16 cellular contexts compared by ENCODE assay signal in genomic region chr2:128521482-128521881, GRCh38.
DNase-seq lines count a peak whose midpoint lies in the region; ATAC-seq and TF ChIP-seq lines count a peak whose summit lies in the region.
"Had no signal": no experiment of that assay in that cellular context is flagged by ENCODE, and none has a peak within 500 bp of the region (broad histone marks: within the 10 kb centered on the region; RNA-seq: fewer than 3 reads in every experiment).

No MANE protein-coding gene starts in this region.

- H3K9me3 ChIP-seq in IMR-90 (ENCODE audit: control insufficient read depth, insufficient read depth, low read length) (no peaks in the 10 kb centered on the region; the same call in 1 of the 2 replicates), SJCRH30 (replicated peaks) (no peaks in the 10 kb centered on the region), neuronal stem cell (replicated peaks in 1 of 2; ENCODE audit: control insufficient read depth in 2 of 2, insufficient read depth in 1 of 2, low read depth in 1 of 2, low read length in 2 of 2) (peaks cover 0 to 8% of the 10 kb centered on the region in 2 donors)

- H4K91ac ChIP-seq in IMR-90 (ENCODE audit: insufficient read depth, low read depth, low read length) (no peak overlapping the region), neuronal stem cell (ENCODE audit: low read depth, low read length, poor library complexity) (no peak overlapping the region)

- H3K27ac ChIP-seq in IMR-90 (ENCODE audit: insufficient read depth, low read length) = no peak overlapping the region
- H3K27ac ChIP-seq in SJCRH30 = peak overlapping the region; percentile 11; the same call in 1 of the 2 replicates
- no peak overlapping the region for H3K27ac ChIP-seq in neuronal stem cell (replicated peaks; ENCODE audit: low read length)
- H3K27ac ChIP-seq: HL-60 had no signal

- TF ChIP-seq RAD21 in IMR-90 (IDR thresholded peaks at IDR 0.05; ENCODE audit: low read length) = no peak

- H3K79me1 ChIP-seq in IMR-90 (ENCODE audit: low read depth in 1 of 2, low read length in 2 of 2) (no peaks in the 10 kb centered on the region), neuronal stem cell (ENCODE audit: low read depth, low read length) (no peaks in the 10 kb centered on the region)

- H3K27me3 ChIP-seq in IMR-90 (ENCODE audit: control insufficient read depth, insufficient read depth, low read length) (no peaks in the 10 kb centered on the region; the same call in 1 of the 2 replicates), SJCRH30 (no peaks in the 10 kb centered on the region), neuronal stem cell (ENCODE audit: control insufficient read depth in 3 of 3, insufficient read depth in 3 of 3, low read depth in 1 of 3, low read length in 3 of 3) (no peaks in the 10 kb centered on the region)

- no peaks in the 10 kb centered on the region for H3K4me1 Mint-ChIP-seq in T-cell
- H3K4me1 Mint-ChIP-seq: CD4-positive, CD25-positive, alpha-beta regulatory T cell; CD8-positive, alpha-beta memory T cell had no signal

- H3K14ac ChIP-seq in IMR-90 (replicated peaks; ENCODE audit: low read depth, low read length) = no peak overlapping the region
- H3K14ac ChIP-seq in neuronal stem cell (ENCODE audit: low read length) = no peak overlapping the region

- TF ChIP-seq POLR2A in IMR-90 (IDR thresholded peaks at IDR 0.05; ENCODE audit: low read depth, low read length) = no peak

- 83% methylated on average over 1 of the region's 4 CpGs; no CpG with 5 or more reads in 1 of the 2 experiments for WGBS in IMR-90 (ENCODE audit: extremely low coverage in 2 of 2, insufficient read length in 1 of 2), 2 experiments
- WGBS in neuronal stem cell (ENCODE audit: extremely low coverage in 2 of 2, insufficient read length in 2 of 2, insufficient replicate concordance in 1 of 2), 2 donors = no CpG with 5 or more reads among the region's 4 CpGs

- H3K36me3 Mint-ChIP-seq in T-cell = no peaks in the 10 kb centered on the region
- H3K36me3 Mint-ChIP-seq: CD4-positive, CD25-positive, alpha-beta regulatory T cell; CD8-positive, alpha-beta memory T cell had no signal

- H3K4me3 ChIP-seq in IMR-90 (ENCODE audit: insufficient read depth, low read depth, low read length) (no peak overlapping the region), SJCRH30 (no peak overlapping the region), neuronal stem cell (ENCODE audit: low read length in 2 of 2) (no peak overlapping the region)
- H3K4me3 ChIP-seq: GM23338, K562 had no signal

- H2BK120ac ChIP-seq in IMR-90 (ENCODE audit: low read depth, low read length) (no peak overlapping the region), neuronal stem cell (ENCODE audit: low read depth, low read length) (no peak overlapping the region)

- no peaks in the 10 kb centered on the region for H4K20me1 ChIP-seq in IMR-90 (ENCODE audit: insufficient read depth, low read length)

- no peaks in the 10 kb centered on the region for H3K36me3 ChIP-seq in IMR-90 (ENCODE audit: control insufficient read depth, insufficient read depth, low read length)
- no peaks in the 10 kb centered on the region for H3K36me3 ChIP-seq in SJCRH30
- no peaks in the 10 kb centered on the region for H3K36me3 ChIP-seq in neuronal stem cell (replicated peaks in 1 of 2; ENCODE audit: control insufficient read depth in 2 of 2, insufficient read depth in 2 of 2, low read length in 2 of 2)

- no peak overlapping the region for H2BK15ac ChIP-seq in IMR-90 (ENCODE audit: low read depth, low read length)
- H2BK15ac ChIP-seq in neuronal stem cell (ENCODE audit: low read length) = no peak overlapping the region

- H3K4me1 ChIP-seq in IMR-90 (ENCODE audit: control insufficient read depth, insufficient read depth, low read length) (no peaks in the 10 kb centered on the region), SJCRH30 (peaks cover 11% of the 10 kb centered on the region), neuronal stem cell (ENCODE audit: control insufficient read depth in 2 of 2, insufficient read depth in 1 of 2, low read depth in 1 of 2, low read length in 2 of 2) (peaks cover 6 to 14% of the 10 kb centered on the region in 2 donors)

- no peak for TF ChIP-seq CTCF in IMR-90 (conservative IDR thresholded peaks at IDR 0.05; ENCODE audit: low read depth, low read length)

- H2BK12ac ChIP-seq in neuronal stem cell (ENCODE audit: low read length) = no peak overlapping the region

- no peak overlapping the region for H3K56ac ChIP-seq in IMR-90 (ENCODE audit: extremely low read depth, insufficient read depth, low read length)

- H3K9me1 ChIP-seq in IMR-90 (ENCODE audit: insufficient read depth, low read length) = no peaks in the 10 kb centered on the region

- H3K23ac ChIP-seq in IMR-90 (ENCODE audit: low read depth, low read length) (no peak overlapping the region), neuronal stem cell (ENCODE audit: low read depth, low read length, poor library complexity) (no peak overlapping the region)

- H4K8ac ChIP-seq in IMR-90 (ENCODE audit: low read depth in 2 of 2, low read length in 2 of 2) = no peak overlapping the region
- no peak overlapping the region for H4K8ac ChIP-seq in neuronal stem cell (ENCODE audit: low read depth, low read length)

- no peak overlapping the region for H3K4ac ChIP-seq in IMR-90 (ENCODE audit: low read depth, low read length)
- no peak overlapping the region for H3K4ac ChIP-seq in neuronal stem cell (ENCODE audit: low read length)

- no peak overlapping the region for H3K4me3 Mint-ChIP-seq in T-cell
- H3K4me3 Mint-ChIP-seq: CD4-positive, CD25-positive, alpha-beta regulatory T cell; CD8-positive, alpha-beta memory T cell; GM23338; HFFc6 had no signal

- H3K9ac ChIP-seq in IMR-90 (ENCODE audit: low read depth, low read length) (no peak overlapping the region), neuronal stem cell (ENCODE audit: low read depth, low read length, poor library complexity) (no peak overlapping the region)

- no peak overlapping the region for H2AK5ac ChIP-seq in IMR-90 (ENCODE audit: low read depth, low read length)
- H2AK5ac ChIP-seq in neuronal stem cell (ENCODE audit: low read depth, low read length) = no peak overlapping the region

- no peak overlapping the region for H2BK20ac ChIP-seq in IMR-90 (ENCODE audit: low read depth, low read length)

- H3K18ac ChIP-seq in IMR-90 (ENCODE audit: low read depth, low read length) (no peak overlapping the region), neuronal stem cell (ENCODE audit: low read length) (peak overlapping the region; percentile 15)

- DNase-seq in IMR-90 (no peak), SJCRH30 (no peak), neuronal stem cell (ENCODE audit: low spot score) (no peak), T-cell (no peak), T-helper 1 cell (no peak), dermis blood vessel endothelial cell (no peak)
- DNase-seq: ACHN; CD8-positive, alpha-beta memory T cell; COR-L47; H7; HFFc6 had no signal

- H3K27ac Mint-ChIP-seq in T-cell = no peak overlapping the region
- H3K27ac Mint-ChIP-seq: CD8-positive, alpha-beta memory T cell; GM23338; HFFc6 had no signal

- H3K27me3 Mint-ChIP-seq in T-cell = peaks cover 7% of the 10 kb centered on the region in 2 donors

- peak overlapping the region; percentile 39 for H2AFZ ChIP-seq in IMR-90 (replicated peaks; ENCODE audit: low read length, poor library complexity)
- H2AFZ ChIP-seq in neuronal stem cell (ENCODE audit: low read length) = no peak overlapping the region
- H2AFZ ChIP-seq: GM23338 had no signal

- H2BK5ac ChIP-seq in IMR-90 (ENCODE audit: low read depth, low read length, poor library complexity, severe bottlenecking) (no peak overlapping the region), neuronal stem cell (ENCODE audit: low read length) (no peak overlapping the region)

- intact Hi-C loops in IMR-90 (cut with micrococcal nuclease) = no loop called here

- no peak overlapping the region for H2AK9ac ChIP-seq in IMR-90 (replicated peaks; ENCODE audit: low read depth, low read length, poor library complexity)

- H3K4me2 ChIP-seq in IMR-90 (ENCODE audit: low read depth, low read length) (no peak overlapping the region), neuronal stem cell (ENCODE audit: insufficient read depth, low read length, poor library complexity, severe bottlenecking) (no peak overlapping the region)
- H3K4me2 ChIP-seq: GM23338 had no signal

- CTCF ChIA-PET in IMR-90 (lab: Yijun Ruan, JAX) (no interaction called here), T-cell (lab: Charles Lee) (no interaction called here)

- no TSS peak for BruUV-seq in IMR-90 (replicated peaks; lab: Mats Ljungman, UMichigan)

- dilution Hi-C loops in IMR-90 (cut with HindIII; ENCODE audit: low sequenced_read_pairs, unreplicated experiment) = no loop called here

- no peaks in the 10 kb centered on the region for H3K9me3 Mint-ChIP-seq in T-cell
- H3K9me3 Mint-ChIP-seq: HFFc6 had no signal

- no peak overlapping the region for H4K5ac ChIP-seq in IMR-90 (ENCODE audit: low read depth, low read length)

- ATAC-seq in IMR-90 (ENCODE audit: low read depth) = no peak
- no peak for ATAC-seq in T-cell (replicated peaks in 1 of 4)
- ATAC-seq: GM23338, HCT116 had no signal

- in situ Hi-C loops in IMR-90 (cut with MboI; ENCODE audit: low sequenced_read_pairs) = no loop called here

- POLR2A ChIA-PET in IMR-90 (lab: Charles Lee; ENCODE audit: unreplicated experiment) (no interaction called here), T-cell (lab: Charles Lee) (no interaction called here)

TF ChIP-seq in IMR-90, 13 proteins besides CTCF, POLR2A, EP300 and RAD21 (continues in another document):
- TF ChIP-seq FOS (IDR thresholded peaks at IDR 0.05; ENCODE audit: low read depth, low read length) (no peak), RCOR1 (IDR thresholded peaks at IDR 0.05; ENCODE audit: insufficient replicate concordance, low read length) (no peak), BHLHE40 (IDR thresholded peaks at IDR 0.05; ENCODE audit: low read depth, low read length) (no peak), ELK1 (IDR thresholded peaks at IDR 0.05; ENCODE audit: borderline replicate concordance, low read depth, low read length) (no peak), RFX5 (IDR thresholded peaks at IDR 0.05; ENCODE audit: low read depth, low read length) (no peak), MXI1 (IDR thresholded peaks at IDR 0.05; ENCODE audit: borderline replicate concordance, low read depth, low read length) (no peak), NFE2L2 (IDR thresholded peaks at IDR 0.05; ENCODE audit: low read depth, low read length) (no peak), CHD1 (IDR thresholded peaks at IDR 0.05; ENCODE audit: low read depth, low read length) (no peak), MAFK (IDR thresholded peaks at IDR 0.05; ENCODE audit: low read depth, low read length) (no peak)
